8 cellular contexts compared by ENCODE assay signal in the genomic region with DNA sequence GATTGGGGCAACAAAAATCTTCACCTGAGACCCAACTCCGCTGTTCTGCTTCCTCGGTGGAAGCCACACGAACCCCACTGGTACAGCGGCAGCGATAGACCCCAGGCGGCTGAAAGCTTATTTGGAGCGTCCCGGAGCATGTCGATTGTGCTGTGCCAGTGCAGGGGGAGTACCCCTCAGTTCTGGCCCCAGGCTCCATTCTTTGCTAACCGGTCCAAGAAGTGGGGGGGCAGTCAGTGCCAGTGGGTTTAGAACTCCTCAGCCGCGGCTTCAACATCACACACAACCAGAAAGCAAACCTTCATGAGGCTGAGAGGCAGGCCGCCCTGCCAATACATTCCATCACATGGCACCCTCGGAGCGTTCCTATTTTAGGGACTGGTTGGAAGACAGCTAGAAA. TPM values are rescaled to one million over a fixed set of nuclear protein-coding genes. Genes with fewer than 3 reads are reported as not detected.
A peak's percentile ranks its signal among the peaks of the same experiment; 100 is the strongest.
DNase-seq lines count a peak whose midpoint lies in the region; ATAC-seq and TF ChIP-seq lines count a peak whose summit lies in the region.

No MANE protein-coding gene starts in this region.

- TSS peak; percentile 22 for BruUV-seq in Calu3 (replicated peaks; lab: Mats Ljungman, UMichigan)
- no TSS peak for BruUV-seq in Panc1 (replicated peaks; lab: Mats Ljungman, UMichigan)

- TF ChIP-seq EP300 in ovary (IDR thresholded peaks at IDR 0.05), result no peak

- in situ Hi-C loops in Panc1 (cut with HindIII; ENCODE audit: low pct_unique_long_range_greater_than_20kb, low sequenced_read_pairs), result no loop called here

- H3K9me3 ChIP-seq in Panc1 (ENCODE audit: control insufficient read depth, insufficient read depth, low read depth, low read length), result no peaks in the 10 kb centered on the region
- H3K9me3 ChIP-seq in ovary, result no peaks in the 10 kb centered on the region

- DNase-seq in Calu3 (no peak), Panc1 (ENCODE audit: low read depth, low spot score) (no peak), epithelial cell of prostate (ENCODE audit: low read depth, low spot score) (no peak), ovary (peak in 3 of 5 donors; percentile 35 to 55 (median 39)), Ammon's horn (ENCODE audit: low spot score) (no peak), DMS 273 treated with DMSO at 0.1 percent for 48 hours (lab: John Stamatoyannopoulos, UW) (no peak), dedifferentiated amniotic fluid mesenchymal stem cell (ENCODE audit: extremely low spot score) (no peak)

- peaks cover 39% of the 10 kb centered on the region for H3K4me1 Mint-ChIP-seq in Calu3 (ENCODE audit: low read depth, unreplicated experiment)

- TF ChIP-seq POLR2A in ovary (IDR thresholded peaks at IDR 0.05), result no peak

- CTCF ChIA-PET in Calu3 (lab: Charles Lee) (interaction anchor here (1.4 kb wide), 1 partner anchor 8 kb away, joined by 4 read pairs; no protein-coding TSS in a partner anchor), Panc1 (lab: Charles Lee) (interaction anchor here (1.5 kb wide), 1 partner anchor 20 kb away, joined by 7 read pairs; no protein-coding TSS in a partner anchor)

- ATAC-seq in Panc1 (no peak), GM21423 (IDR thresholded peaks at IDR 0.05; ENCODE audit: unreplicated experiment) (no peak)

- no peak for TF ChIP-seq CTCF in Calu3 (IDR thresholded peaks at IDR 0.05; ENCODE audit: unreplicated experiment)
- no peak for TF ChIP-seq CTCF in Panc1 (IDR thresholded peaks at IDR 0.05)
- no peak for TF ChIP-seq CTCF in ovary (IDR thresholded peaks at IDR 0.05)

- WGBS in ovary, 3 donors, result 16 to 46% (median 17%) methylated on average over 6 to 15 of the region's 15 CpGs

- H3K4me3 ChIP-seq in Panc1 (ENCODE audit: low read depth in 2 of 2, low read length in 2 of 2) (peak overlapping the region; percentile 62 to 89), ovary (peak overlapping the region; percentile 99)

- intact Hi-C loops in Calu3 (cut with micrococcal nuclease; ENCODE audit: unreplicated experiment) (no loop called here), Panc1 (cut with micrococcal nuclease; ENCODE audit: unreplicated experiment) (no loop called here), ovary (cut with DNase I) (no loop called here)

- POLR2A ChIA-PET in Panc1 (lab: Charles Lee), result no interaction called here

- no peaks in the 10 kb centered on the region for H3K27me3 Mint-ChIP-seq in Calu3 (ENCODE audit: unreplicated experiment)

- H3K36me3 ChIP-seq in Panc1 (ENCODE audit: control insufficient read depth, insufficient read depth, low read length), result no peaks in the 10 kb centered on the region
- no peaks in the 10 kb centered on the region for H3K36me3 ChIP-seq in ovary

- H3K36me3 Mint-ChIP-seq in Calu3 (ENCODE audit: insufficient read depth, unreplicated experiment), result peaks cover 68% of the 10 kb centered on the region

- no peak overlapping the region for H3K27ac Mint-ChIP-seq in Calu3 (ENCODE audit: unreplicated experiment)

- peak overlapping the region; percentile 94 for H3K4me3 Mint-ChIP-seq in Calu3 (ENCODE audit: low read depth, unreplicated experiment)

- H3K9me3 Mint-ChIP-seq in Calu3 (ENCODE audit: low read depth, unreplicated experiment), result no peaks in the 10 kb centered on the region

- H3K27ac ChIP-seq in Panc1 (ENCODE audit: low read length) (peak overlapping the region; percentile 46), epithelial cell of prostate (peak overlapping the region; percentile 100), ovary (peak overlapping the region in 1 of 2 donors; percentile 99)

- H3K27me3 ChIP-seq in Panc1 (ENCODE audit: control insufficient read depth, insufficient read depth, low read length) (no peaks in the 10 kb centered on the region), ovary (no peaks in the 10 kb centered on the region)

- H3K4me1 ChIP-seq in Panc1 (ENCODE audit: control insufficient read depth, insufficient read depth, low read length) (peaks cover 10% of the 10 kb centered on the region), ovary (ENCODE audit: insufficient read depth) (peaks cover 15% of the 10 kb centered on the region)

RNA-seq across cellular contexts. Expression of gene MNT, which starts 1.7 kb away (rescaled TPM):
- total RNA-seq in Calu3 (2022), result 32.1 and 34.8 TPM in 2 replicates
- 31.8 TPM for total RNA-seq in Panc1 (2021; ENCODE audit: unreplicated experiment)
- 38.4 TPM for polyA plus RNA-seq in Panc1 (2012; ENCODE audit: insufficient read length)
- 10 to 100 TPM in 6 of 7 donors, 1 to 10 TPM in 1; 5.4 to 37.0 (median 27.3) TPM for total RNA-seq in ovary
- 10 to 100 TPM in 1 of 2 donors, 1 to 10 TPM in 1; 5.0 to 15.4 TPM for polyA plus RNA-seq in ovary

Comparison
In these comparisons a context has a peak if more than half of its experiments do, and no peak if none do; other contexts are left out.
1. DNase-seq: peak in ovary (3 of 5); none in Calu3 (single experiment), Panc1 (single experiment), epithelial cell of prostate (single experiment), Ammon's horn (single experiment), DMS 273 treated with DMSO at 0.1 percent for 48 hours (single experiment) and dedifferentiated amniotic fluid mesenchymal stem cell (single experiment).